In the genomic region with DNA sequence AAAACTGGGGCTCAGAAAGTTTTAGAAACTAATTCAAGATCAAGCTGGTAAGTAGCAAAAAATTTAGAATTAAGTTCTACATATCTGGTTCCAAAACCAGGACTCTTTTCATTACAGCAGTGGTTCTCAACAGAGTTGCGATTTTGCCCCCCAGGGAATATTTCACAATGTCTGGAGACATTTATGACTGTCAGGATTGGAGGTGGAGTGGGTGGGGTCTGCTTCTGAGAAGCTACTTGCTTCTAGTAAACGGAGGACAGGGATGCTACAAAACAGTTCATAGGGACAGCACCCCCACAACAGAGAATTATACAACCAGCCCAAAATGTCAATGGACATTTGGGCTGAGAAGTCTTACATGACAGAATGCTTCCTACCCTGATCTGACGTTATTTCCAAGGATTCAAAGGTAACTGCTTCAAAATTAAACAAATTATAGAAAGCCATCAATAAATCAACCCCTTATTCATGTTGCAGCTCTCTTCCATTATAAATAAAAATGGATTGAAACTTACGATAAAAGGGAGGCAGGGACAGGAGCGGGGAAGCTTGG, we compare ENCODE assay signal across 8 cellular contexts. TPM values are rescaled to one million over a fixed set of nuclear protein-coding genes. Genes with fewer than 3 reads are reported as not detected.
DNase-seq lines count a peak whose midpoint lies in the region; FAIRE-seq and TF ChIP-seq lines count a peak whose summit lies in the region.

No MANE protein-coding gene starts in this region.

- FAIRE-seq in bronchial epithelial cell (lab: Jason Lieb, UNC), result no peak

- H3K4me1 ChIP-seq in Karpas-422 (ENCODE audit: low read length) (peaks cover 18% of the 10 kb centered on the region), mesenchymal stem cell (ENCODE audit: control insufficient read depth, insufficient read depth, low read depth, low read length) (no peaks in the 10 kb centered on the region), vagina (peaks cover 14% of the 10 kb centered on the region)

- H3K27ac ChIP-seq in C4-2B (peak overlapping the region; percentile 76; the same call in 1 of the 2 replicates), Karpas-422 (ENCODE audit: low read length) (no peak overlapping the region), mesenchymal stem cell (ENCODE audit: low read length, poor library complexity, severe bottlenecking) (no peak overlapping the region), vagina (peak overlapping the region; percentile 79)

- 39% methylated on average over 3 of the region's 5 CpGs for WGBS in mesenchymal stem cell

- no peaks in the 10 kb centered on the region for H4K20me1 ChIP-seq in Karpas-422 (ENCODE audit: insufficient read depth, low read depth, low read length)

- H4K8ac ChIP-seq in mesenchymal stem cell (ENCODE audit: low read length), result peak overlapping the region; percentile 21

- TF ChIP-seq CTCF in C4-2B (conservative IDR thresholded peaks at IDR 0.05) (no peak), bronchial epithelial cell (IDR thresholded peaks at IDR 0.05; ENCODE audit: insufficient read depth, low read length, severe bottlenecking) (no peak), vagina (IDR thresholded peaks at IDR 0.05) (no peak)

- H3K4me3 ChIP-seq in Karpas-422 (ENCODE audit: low read length), result peak overlapping the region; percentile 94
- H3K4me3 ChIP-seq in bronchial epithelial cell (ENCODE audit: low read depth, low read length), result peak overlapping the region; percentile 92
- H3K4me3 ChIP-seq in mesenchymal stem cell (ENCODE audit: insufficient read depth in 1 of 2, low read depth in 1 of 2, low read length in 2 of 2), result peak overlapping the region in 1 of 2 experiments; percentile 99
- peak overlapping the region; percentile 79 to 94 for H3K4me3 ChIP-seq in vagina

- H3K36me3 ChIP-seq in Karpas-422 (ENCODE audit: insufficient read depth, low read length) (no peaks in the 10 kb centered on the region), bronchial epithelial cell (ENCODE audit: control insufficient read depth, insufficient read depth, low read length) (no peaks in the 10 kb centered on the region), mesenchymal stem cell (ENCODE audit: control insufficient read depth in 1 of 2, insufficient read depth in 2 of 2, low read depth in 1 of 2, low read length in 2 of 2) (no peaks in the 10 kb centered on the region), vagina (no peaks in the 10 kb centered on the region)

- TF ChIP-seq POLR2A in vagina (IDR thresholded peaks at IDR 0.05), result no peak

- H3K9me2 ChIP-seq in Karpas-422 (replicated peaks; ENCODE audit: insufficient read depth, low read length), result no peaks in the 10 kb centered on the region

- no peak overlapping the region for H3K18ac ChIP-seq in mesenchymal stem cell (ENCODE audit: low read depth in 1 of 2, low read length in 2 of 2)

- H4K91ac ChIP-seq in mesenchymal stem cell (ENCODE audit: low read length), result no peak overlapping the region

- H2AFZ ChIP-seq in Karpas-422 (ENCODE audit: low read length) (peak overlapping the region; percentile 100), mesenchymal stem cell (ENCODE audit: low read depth, low read length) (no peak overlapping the region)

- no peak overlapping the region for H2BK120ac ChIP-seq in mesenchymal stem cell (ENCODE audit: low read depth, low read length)

- intact Hi-C loops in vagina (cut with DNase I), result no loop called here

- H2AK5ac ChIP-seq in mesenchymal stem cell (ENCODE audit: low read length, severe bottlenecking), result no peak overlapping the region

- no peak overlapping the region for H2BK5ac ChIP-seq in mesenchymal stem cell (ENCODE audit: low read depth, low read length, poor library complexity, severe bottlenecking)

- H3K4ac ChIP-seq in mesenchymal stem cell (ENCODE audit: low read depth in 1 of 2, low read length in 2 of 2), result no peak overlapping the region

- no peak overlapping the region for H3K14ac ChIP-seq in mesenchymal stem cell (ENCODE audit: low read length in 2 of 2)

- no peaks in the 10 kb centered on the region for H3K79me2 ChIP-seq in Karpas-422 (ENCODE audit: low read length)

- H3K9me3 ChIP-seq in Karpas-422 (ENCODE audit: low read length) (no peaks in the 10 kb centered on the region), mesenchymal stem cell (ENCODE audit: control insufficient read depth, low read length) (no peaks in the 10 kb centered on the region), vagina (no peaks in the 10 kb centered on the region)

- no peak overlapping the region for H2BK15ac ChIP-seq in mesenchymal stem cell (ENCODE audit: low read depth, poor library complexity, severe bottlenecking)

- H3K4me2 ChIP-seq in Karpas-422 (ENCODE audit: low read depth, low read length, poor library complexity, severe bottlenecking), result peak overlapping the region; percentile 98
- H3K4me2 ChIP-seq in mesenchymal stem cell (ENCODE audit: low read length, poor library complexity, severe bottlenecking), result peak overlapping the region; percentile 75

- H3K23ac ChIP-seq in mesenchymal stem cell (ENCODE audit: low read length in 2 of 2), result no peak overlapping the region

- no peaks in the 10 kb centered on the region for H3K27me3 ChIP-seq in Karpas-422 (ENCODE audit: low read length)
- no peaks in the 10 kb centered on the region for H3K27me3 ChIP-seq in bronchial epithelial cell (ENCODE audit: control insufficient read depth, insufficient read depth, low read length)
- peaks cover 0 to 5% of the 10 kb centered on the region in 2 experiments for H3K27me3 ChIP-seq in mesenchymal stem cell (ENCODE audit: control insufficient read depth in 1 of 2, insufficient read depth in 1 of 2, low read length in 2 of 2)
- H3K27me3 ChIP-seq in vagina, result no peaks in the 10 kb centered on the region

- DNase-seq in Karpas-422 (no peak), bronchial epithelial cell (ENCODE audit: low read depth) (peak; percentile 32), mesenchymal stem cell (peak; percentile 19), vagina (ENCODE audit: extremely low spot score in 2 of 2) (no peak), DMS79 treated with DMSO at 0.1 percent for 48 hours (lab: John Stamatoyannopoulos, UW) (no peak), amygdala (lab: John Stamatoyannopoulos, UW) (no peak), NK-92 (lab: John Stamatoyannopoulos, UW; ENCODE audit: unreplicated experiment) (no peak)

- H2BK12ac ChIP-seq in mesenchymal stem cell (ENCODE audit: low read length in 2 of 2), result no peak overlapping the region

- H3K79me1 ChIP-seq in mesenchymal stem cell (replicated peaks; ENCODE audit: low read length, poor library complexity, severe bottlenecking), result peaks cover 11% of the 10 kb centered on the region

- peak overlapping the region; percentile 90 for H3K9ac ChIP-seq in Karpas-422 (ENCODE audit: low read length)
- H3K9ac ChIP-seq in mesenchymal stem cell (ENCODE audit: low read length), result peak overlapping the region; percentile 95

RNA-seq across cellular contexts. Expression of a gene that starts 0.7 kb away (rescaled TPM):
- total RNA-seq in Karpas-422 (2014; rRNA removed; shearing (Covaris generic); ENCODE audit: low replicate concordance), result 12.6 and 29.4 TPM in 2 replicates
- 7.4 and 9.2 TPM in 2 replicates for total RNA-seq in bronchial epithelial cell
- 13.4 TPM for polyA plus RNA-seq in mesenchymal stem cell (2013, experiment 1 of 2)
- 13.8 TPM for polyA plus RNA-seq in mesenchymal stem cell (2013, experiment 2 of 2)
- total RNA-seq in vagina, result 9.6 TPM

Comparison
In these comparisons a context has a peak if more than half of its experiments do, and no peak if none do; other contexts are left out.
1. H3K27ac ChIP-seq: peak in C4-2B (single experiment) and vagina (single experiment); none in Karpas-422 (single experiment) and mesenchymal stem cell (single experiment).
2. DNase-seq: peak in bronchial epithelial cell (single experiment) and mesenchymal stem cell (single experiment); none in Karpas-422 (single experiment), vagina (0 of 2), DMS79 treated with DMSO at 0.1 percent for 48 hours (single experiment), amygdala (0 of 56) and NK-92 (single experiment).